Comparison of ENCODE assay signal across 1 cellular context in genomic region chr12:96500686-96501085, GRCh38.
TF ChIP-seq lines count a peak whose summit lies in the region.

No MANE protein-coding gene starts in this region.

TF ChIP-seq in H1, 55 proteins besides CTCF, POLR2A, EP300 and RAD21 (continued from another document):
- TF ChIP-seq KDM1A (IDR thresholded peaks at IDR 0.05; ENCODE audit: borderline replicate concordance, low read length) (no peak), TBP (IDR thresholded peaks at IDR 0.05; ENCODE audit: low read depth, low read length) (no peak), CBX8 (IDR thresholded peaks at IDR 0.05; ENCODE audit: borderline replicate concordance, low read depth, low read length) (no peak), JUN (IDR thresholded peaks at IDR 0.05; ENCODE audit: low read depth, low read length) (no peak), BRCA1 (IDR thresholded peaks at IDR 0.05; ENCODE audit: low read depth, low read length) (no peak), MAFK (IDR thresholded peaks at IDR 0.05; ENCODE audit: low read depth, low read length) (no peak), POU5F1 (IDR thresholded peaks at IDR 0.05; ENCODE audit: low read depth, low read length) (no peak), CREB1 (IDR thresholded peaks at IDR 0.05) (no peak), SP2 (IDR thresholded peaks at IDR 0.05; ENCODE audit: low read length) (no peak), E2F6 (IDR thresholded peaks at IDR 0.05) (no peak)
